ENCODE assay signal across 13 cellular contexts in genomic region chr10:75606203-75606779, GRCh38.
A peak's percentile ranks its signal among the peaks of the same experiment; 100 is the strongest.
DNase-seq lines count a peak whose midpoint lies in the region; ATAC-seq and TF ChIP-seq lines count a peak whose summit lies in the region.
"Had no signal": no experiment of that assay in that cellular context is flagged by ENCODE, and none has a peak within 500 bp of the region (broad histone marks: within the 10 kb centered on the region; RNA-seq: fewer than 3 reads in every experiment).

No MANE protein-coding gene starts in this region.

- no peak overlapping the region for H3K4me3 Mint-ChIP-seq in neural progenitor cell
- H3K4me3 Mint-ChIP-seq: nephron progenitor cell had no signal

- no peak overlapping the region for H3K27ac Mint-ChIP-seq in neural progenitor cell
- H3K27ac Mint-ChIP-seq: nephron progenitor cell had no signal

- TF ChIP-seq CTCF in thyroid gland (IDR thresholded peaks at IDR 0.05) (no peak), neural progenitor cell (IDR thresholded peaks at IDR 0.05) (no peak)

- no peaks in the 10 kb centered on the region for H3K9me3 Mint-ChIP-seq in neural progenitor cell
- H3K9me3 Mint-ChIP-seq: nephron progenitor cell had no signal

- no peaks in the 10 kb centered on the region for H3K9me3 ChIP-seq in thyroid gland
- H3K9me3 ChIP-seq in neural progenitor cell (ENCODE audit: low read depth), result no peaks in the 10 kb centered on the region

- H3K27me3 ChIP-seq in thyroid gland, result no peaks in the 10 kb centered on the region
- H3K27me3 ChIP-seq in neural progenitor cell, result peaks cover 13% of the 10 kb centered on the region

- peak; percentile 63 for ATAC-seq in HG02642 (IDR thresholded peaks at IDR 0.05; ENCODE audit: poor library complexity, unreplicated experiment)
- peak; percentile 53 for ATAC-seq in HG03520 (IDR thresholded peaks at IDR 0.05; ENCODE audit: unreplicated experiment)

- intact Hi-C loops in thyroid gland (cut with DNase I), result no loop called here

- peaks cover 5% of the 10 kb centered on the region for H3K4me1 Mint-ChIP-seq in neural progenitor cell

- no peak overlapping the region for H3K4me3 ChIP-seq in thyroid gland (replicated peaks in 1 of 3)
- H3K4me3 ChIP-seq in neural progenitor cell, result no peak overlapping the region

- H3K36me3 ChIP-seq in thyroid gland (no peaks in the 10 kb centered on the region), neural progenitor cell (no peaks in the 10 kb centered on the region)

- H3K4me2 ChIP-seq in neural progenitor cell, result no peak overlapping the region

- no peaks in the 10 kb centered on the region for H3K36me3 Mint-ChIP-seq in neural progenitor cell

- H3K9ac ChIP-seq in neural progenitor cell, result no peak overlapping the region

- peaks cover 4% of the 10 kb centered on the region for H3K27me3 Mint-ChIP-seq in neural progenitor cell (ENCODE audit: insufficient read depth, low read depth)

- H3K79me2 ChIP-seq in neural progenitor cell (ENCODE audit: low read depth), result no peaks in the 10 kb centered on the region

- no peak for TF ChIP-seq POLR2A in thyroid gland (IDR thresholded peaks at IDR 0.05)

- H3F3A ChIP-seq in neural progenitor cell (ENCODE audit: low read depth), result peaks cover under 1% of the 10 kb centered on the region

- peaks cover 50 to 63% of the 10 kb centered on the region in 2 donors for H3K4me1 ChIP-seq in thyroid gland
- peaks cover 2% of the 10 kb centered on the region for H3K4me1 ChIP-seq in neural progenitor cell

- peak; percentile 2 for DNase-seq in DMS53 treated with DMSO at 0.1 percent for 48 hours (lab: John Stamatoyannopoulos, UW; ENCODE audit: unreplicated experiment)
- no peak for DNase-seq in DMS53 (lab: John Stamatoyannopoulos, UW)
- no peak for DNase-seq in thyroid gland
- no peak for DNase-seq in NCI-H510A (lab: John Stamatoyannopoulos, UW)
- no peak for DNase-seq in stimulated activated CD4-positive, alpha-beta T cell treated with anti-CD3 and anti-CD28 coated beads, Interleukin-4, amount 100 ng/mL, for 1 hour
- DNase-seq in neural progenitor cell (ENCODE audit: low spot score), result no peak
- DNase-seq: activated CD8-positive, alpha-beta memory T cell treated with anti-CD3 and anti-CD28 coated beads, Interleukin-2, amount 50 U/mL, for 4 hours; NCI-H1930; nephron progenitor cell; stimulated activated naive CD4-positive, alpha-beta T cell treated with Interleukin-2 at 50 U/mL for 16 hours; T-helper 9 cell had no signal

- peak overlapping the region; percentile 69 to 85 (median 80) for H3K27ac ChIP-seq in thyroid gland
- no peak overlapping the region for H3K27ac ChIP-seq in neural progenitor cell

- no peak overlapping the region for H2AFZ ChIP-seq in neural progenitor cell (replicated peaks)

- no peaks in the 10 kb centered on the region for H4K20me1 ChIP-seq in neural progenitor cell (ENCODE audit: low read depth)

- 50 to 61% methylated on average over 5 of the region's 5 CpGs for WGBS in thyroid gland, 2 donors
